In genomic region chr13:113077566-113077952, GRCh38 we compare ENCODE assay signal across 25 cellular contexts. TPM values are rescaled to one million over a fixed set of nuclear protein-coding genes. Genes with fewer than 3 reads are reported as not detected.
A peak's percentile ranks its signal among the peaks of the same experiment; 100 is the strongest.
DNase-seq lines count a peak whose midpoint lies in the region; ATAC-seq and TF ChIP-seq lines count a peak whose summit lies in the region.
"Had no signal": no experiment of that assay in that cellular context is flagged by ENCODE, and none has a peak within 500 bp of the region (broad histone marks: within the 10 kb centered on the region; RNA-seq: fewer than 3 reads in every experiment).

No MANE protein-coding gene starts in this region.

- no peak overlapping the region for H3K27ac ChIP-seq in GM23338 (ENCODE audit: low read depth)
- peak overlapping the region in 58 of 59 donors; percentile 59 to 96 (median 90) for H3K27ac ChIP-seq in dorsolateral prefrontal cortex
- H3K27ac ChIP-seq in neural progenitor cell: no peak overlapping the region
- H3K27ac ChIP-seq: BLaER1, HL-60, PC-9, RWPE1, SJCRH30 had no signal

- TF ChIP-seq CTCF in GM23338 (conservative IDR thresholded peaks at IDR 0.05; ENCODE audit: low read depth in 2 of 2) (no peak), dorsolateral prefrontal cortex (IDR thresholded peaks at IDR 0.05 in 54 of 56, conservative IDR thresholded peaks at IDR 0.05 in 2 of 56; ENCODE audit: low read depth in 1 of 56, partially characterized antibody in 56 of 56) (no peak), neural progenitor cell (IDR thresholded peaks at IDR 0.05) (no peak)

- H4K20me1 ChIP-seq in GM23338 (replicated peaks; ENCODE audit: insufficient read depth) (no peaks in the 10 kb centered on the region), neural progenitor cell (ENCODE audit: low read depth) (no peaks in the 10 kb centered on the region)
- H4K20me1 ChIP-seq: BLaER1 had no signal

- H3K27me3 Mint-ChIP-seq in GM23338 (ENCODE audit: insufficient read depth, low read depth, poor library complexity): peaks cover 8% of the 10 kb centered on the region
- peaks cover 2% of the 10 kb centered on the region for H3K27me3 Mint-ChIP-seq in neural progenitor cell (ENCODE audit: insufficient read depth, low read depth)
- no peaks in the 10 kb centered on the region for H3K27me3 Mint-ChIP-seq in T-helper 2 cell treated with Interferon-gamma antibody and Interleukin-4, amounts not matched to agents 5 μg/mL and 100 μg/mL, for 36 hours (ENCODE audit: low read depth)
- H3K27me3 Mint-ChIP-seq: CD4-positive, alpha-beta T cell had no signal

- H3K36me3 ChIP-seq in GM23338 (ENCODE audit: insufficient read depth) (no peaks in the 10 kb centered on the region), H7 (replicated peaks; ENCODE audit: control insufficient read depth, insufficient read depth, low read length) (no peaks in the 10 kb centered on the region), neural progenitor cell (no peaks in the 10 kb centered on the region)
- H3K36me3 ChIP-seq: BLaER1, HAP-1, SJCRH30 had no signal

- H3F3A ChIP-seq in GM23338 (replicated peaks; ENCODE audit: low read depth) (no peaks in the 10 kb centered on the region), neural progenitor cell (ENCODE audit: low read depth) (no peaks in the 10 kb centered on the region)

- no peaks in the 10 kb centered on the region for H3K9me2 ChIP-seq in GM23338 (ENCODE audit: insufficient read depth)

- H3K27me3 ChIP-seq in GM23338 (ENCODE audit: insufficient read depth) (no peaks in the 10 kb centered on the region), H7 (ENCODE audit: control insufficient read depth, insufficient read depth, low read length) (no peaks in the 10 kb centered on the region), dorsolateral prefrontal cortex (no peaks in the 10 kb centered on the region), neural progenitor cell (no peaks in the 10 kb centered on the region)
- H3K27me3 ChIP-seq: BLaER1, SJCRH30 had no signal

- H3K9me3 Mint-ChIP-seq in GM23338 (no peaks in the 10 kb centered on the region), neural progenitor cell (no peaks in the 10 kb centered on the region)
- H3K9me3 Mint-ChIP-seq in stimulated activated effector memory CD8-positive, alpha-beta T cell treated with anti-CD3 and anti-CD28 coated beads, Interleukin-12 subunit alpha, Interleukin-12 subunit beta, amount 100 ng/mL, for 72 hours: no peaks in the 10 kb centered on the region
- H3K9me3 Mint-ChIP-seq in T-helper 2 cell treated with Interferon-gamma antibody and Interleukin-4, amounts not matched to agents 5 μg/mL and 100 μg/mL, for 36 hours: no peaks in the 10 kb centered on the region
- H3K9me3 Mint-ChIP-seq: CD4-positive, alpha-beta T cell had no signal

- no peaks in the 10 kb centered on the region for H3K4me1 ChIP-seq in GM23338 (ENCODE audit: insufficient read depth)
- no peaks in the 10 kb centered on the region for H3K4me1 ChIP-seq in neural progenitor cell
- H3K4me1 ChIP-seq: HAP-1, SJCRH30 had no signal

- H3K4me3 Mint-ChIP-seq in GM23338 (no peak overlapping the region), neural progenitor cell (peak overlapping the region; percentile 48)
- H3K4me3 Mint-ChIP-seq in stimulated activated effector memory CD8-positive, alpha-beta T cell treated with anti-CD3 and anti-CD28 coated beads, Interleukin-12 subunit alpha, Interleukin-12 subunit beta, amount 100 ng/mL, for 72 hours: no peak overlapping the region
- no peak overlapping the region for H3K4me3 Mint-ChIP-seq in T-helper 2 cell treated with Interferon-gamma antibody and Interleukin-4, amounts not matched to agents 5 μg/mL and 100 μg/mL, for 36 hours
- H3K4me3 Mint-ChIP-seq: CD4-positive, alpha-beta T cell had no signal

- CTCF ChIA-PET in HEK293T (lab: Yijun Ruan, JAX): interaction anchor here (0.7 kb wide), 1 partner anchor 36 kb away, joined by 3 read pairs; no protein-coding TSS in a partner anchor

- H3K4me2 ChIP-seq in GM23338: no peak overlapping the region
- no peak overlapping the region for H3K4me2 ChIP-seq in neural progenitor cell
- H3K4me2 ChIP-seq: PC-9 had no signal

- H3K79me2 ChIP-seq in GM23338 (replicated peaks; ENCODE audit: insufficient read depth) (no peaks in the 10 kb centered on the region), neural progenitor cell (ENCODE audit: low read depth) (no peaks in the 10 kb centered on the region)

- intact Hi-C loops in dorsolateral prefrontal cortex (cut with DNase I): no loop called here

- no peaks in the 10 kb centered on the region for H3K9me3 ChIP-seq in neural progenitor cell (ENCODE audit: low read depth)
- H3K9me3 ChIP-seq: BLaER1, HAP-1, SJCRH30 had no signal

- H3K4me3 ChIP-seq in GM23338 (no peak overlapping the region), H7 (ENCODE audit: insufficient read depth, low read depth, low read length) (no peak overlapping the region), dorsolateral prefrontal cortex (no peak overlapping the region), neural progenitor cell (no peak overlapping the region)
- H3K4me3 ChIP-seq: BLaER1, HAP-1, PC-9, SJCRH30 had no signal

- H3K27ac Mint-ChIP-seq in GM23338 (peak overlapping the region; percentile 80), neural progenitor cell (no peak overlapping the region)
- no peak overlapping the region for H3K27ac Mint-ChIP-seq in stimulated activated effector memory CD8-positive, alpha-beta T cell treated with anti-CD3 and anti-CD28 coated beads, Interleukin-12 subunit alpha, Interleukin-12 subunit beta, amount 100 ng/mL, for 72 hours
- H3K27ac Mint-ChIP-seq in T-helper 2 cell treated with Interferon-gamma antibody and Interleukin-4, amounts not matched to agents 5 μg/mL and 100 μg/mL, for 36 hours: no peak overlapping the region
- H3K27ac Mint-ChIP-seq: CD4-positive, alpha-beta T cell had no signal

- POLR2A ChIA-PET in HEK293T (lab: Yijun Ruan, JAX): no interaction called here

- no peak for ATAC-seq in GM23338
- ATAC-seq in stimulated activated effector memory CD8-positive, alpha-beta T cell treated with anti-CD3 and anti-CD28 coated beads, Interleukin-12 subunit alpha, Interleukin-12 subunit beta, amount 100 ng/mL, for 72 hours: no peak

- H3K9ac ChIP-seq in neural progenitor cell: no peak overlapping the region
- H3K9ac ChIP-seq: BLaER1 had no signal

- H3K36me3 Mint-ChIP-seq in GM23338 (ENCODE audit: low read depth) (peaks cover 5% of the 10 kb centered on the region; the same call in 2 of the 3 replicates), neural progenitor cell (peaks cover 24% of the 10 kb centered on the region)
- H3K36me3 Mint-ChIP-seq in stimulated activated effector memory CD8-positive, alpha-beta T cell treated with anti-CD3 and anti-CD28 coated beads, Interleukin-12 subunit alpha, Interleukin-12 subunit beta, amount 100 ng/mL, for 72 hours: no peaks in the 10 kb centered on the region
- H3K36me3 Mint-ChIP-seq in T-helper 2 cell treated with Interferon-gamma antibody and Interleukin-4, amounts not matched to agents 5 μg/mL and 100 μg/mL, for 36 hours (ENCODE audit: low read depth): no peaks in the 10 kb centered on the region

- H3K4me1 Mint-ChIP-seq in GM23338: no peaks in the 10 kb centered on the region; the same call in 2 of the 3 replicates
- H3K4me1 Mint-ChIP-seq in neural progenitor cell: no peaks in the 10 kb centered on the region
- H3K4me1 Mint-ChIP-seq in stimulated activated effector memory CD8-positive, alpha-beta T cell treated with anti-CD3 and anti-CD28 coated beads, Interleukin-12 subunit alpha, Interleukin-12 subunit beta, amount 100 ng/mL, for 72 hours: no peaks in the 10 kb centered on the region
- no peaks in the 10 kb centered on the region for H3K4me1 Mint-ChIP-seq in T-helper 2 cell treated with Interferon-gamma antibody and Interleukin-4, amounts not matched to agents 5 μg/mL and 100 μg/mL, for 36 hours (ENCODE audit: low read depth)

- no peak overlapping the region for H2AFZ ChIP-seq in GM23338
- H2AFZ ChIP-seq in neural progenitor cell (replicated peaks): no peak overlapping the region
- H2AFZ ChIP-seq: PC-9 had no signal

- no peak for DNase-seq in GM23338 (ENCODE audit: low spot score)
- peak; percentile 54 for DNase-seq in H7
- DNase-seq in dorsolateral prefrontal cortex: peak in 2 of 10 donors; percentile 34 to 40
- DNase-seq in neural progenitor cell (ENCODE audit: low spot score): no peak
- DNase-seq in stimulated activated effector memory CD8-positive, alpha-beta T cell treated with anti-CD3 and anti-CD28 coated beads, Interleukin-12 subunit alpha, Interleukin-12 subunit beta, amount 100 ng/mL, for 72 hours (ENCODE audit: low spot score in 2 of 2): no peak
- DNase-seq in T-helper 2 cell treated with Interferon-gamma antibody and Interleukin-4, amounts not matched to agents 5 μg/mL and 100 μg/mL, for 36 hours (ENCODE audit: low spot score): no peak
- no peak for DNase-seq in HEK293T (ENCODE audit: extremely low spot score)
- no peak for DNase-seq in medulla oblongata (ENCODE audit: extremely low spot score)
- DNase-seq: ACHN; CD4-positive, alpha-beta T cell; COR-L47; DMS79; KBM-7; NCI-H1092 treated with DMSO at 0.1 percent for 48 hours; NCI-H1436 treated with DMSO at 0.1 percent for 48 hours; NCI-H2029; NCI-H2227 treated with DMSO at 0.1 percent for 48 hours; NCI-H510A; PC-9; SJCRH30 had no signal

TF ChIP-seq in GM23338, 12 proteins besides CTCF, POLR2A, EP300 and RAD21:
- no peak for TF ChIP-seq ZNF331 (CRISPR knock-in tag; IDR thresholded peaks at IDR 0.05; ENCODE audit: low read depth)
- no peak for TF ChIP-seq CREB1 (CRISPR knock-in tag; IDR thresholded peaks at IDR 0.05; ENCODE audit: low read depth)

TF ChIP-seq in HEK293T, 16 proteins besides CTCF, POLR2A, EP300 and RAD21:
- TF ChIP-seq FOXM1 (IDR thresholded peaks at IDR 0.05; ENCODE audit: borderline replicate concordance) (no peak), TARDBP (IDR thresholded peaks at IDR 0.05) (no peak), SUZ12 (IDR thresholded peaks at IDR 0.05) (no peak), FOXK2 (IDR thresholded peaks at IDR 0.05) (no peak), BHLHE40 (IDR thresholded peaks at IDR 0.05; ENCODE audit: borderline replicate concordance) (no peak)

RNA-seq across cellular contexts. Expression of gene F7, which starts 28.0 kb away (rescaled TPM):
- 0.16 and 0.24 TPM in 2 replicates for total RNA-seq in GM23338 (2014; rRNA removed; shearing (Covaris generic))
- 0.16 and 0.21 TPM in 2 replicates for polyA plus RNA-seq in GM23338 (2016; fragmentation: Nextera tagmentation; extraction: Ambion mirVana)
- 0.28 and 1.5 TPM in 2 replicates for total RNA-seq in H7 (2014; rRNA removed; shearing (Covaris generic))
- total RNA-seq in dorsolateral prefrontal cortex (1 to 10 TPM in 87 of 120 experiments, under 1 TPM in 32, not detected in 1; 0.19 to 4.5 (median 1.5) TPM), neural progenitor cell (ENCODE audit: low replicate concordance) (0.50 TPM in 1 of 2 replicates, not detected in the other)
- total RNA-seq: CD4-positive, alpha-beta T cell; HT-29; PC-9; SJCRH30 had no signal

RNA-seq across cellular contexts. Expression of gene F10, which starts 45.0 kb away (rescaled TPM):
- total RNA-seq in GM23338 (2014; rRNA removed; shearing (Covaris generic)): 0.76 and 1.0 TPM in 2 replicates
- 1.6 and 1.7 TPM in 2 replicates for polyA plus RNA-seq in GM23338 (2016; fragmentation: Nextera tagmentation; extraction: Ambion mirVana)
- total RNA-seq in H7 (2014; rRNA removed; shearing (Covaris generic)): 1.3 and 2.1 TPM in 2 replicates
- 1 to 10 TPM in 44 of 120 experiments, under 1 TPM in 58, not detected in 18; 0.29 to 7.1 (median 0.92) TPM for total RNA-seq in dorsolateral prefrontal cortex
- total RNA-seq in neural progenitor cell (ENCODE audit: low replicate concordance): 2.0 and 6.8 TPM in 2 replicates
- total RNA-seq: CD4-positive, alpha-beta T cell; HT-29; PC-9 had no signal

Comparison
In these comparisons a context has a peak if more than half of its experiments do, and no peak if none do; other contexts are left out.
1. H3K27ac ChIP-seq: peak in dorsolateral prefrontal cortex (58 of 59); none in GM23338 (single experiment) and neural progenitor cell (single experiment).